In the genomic region with DNA sequence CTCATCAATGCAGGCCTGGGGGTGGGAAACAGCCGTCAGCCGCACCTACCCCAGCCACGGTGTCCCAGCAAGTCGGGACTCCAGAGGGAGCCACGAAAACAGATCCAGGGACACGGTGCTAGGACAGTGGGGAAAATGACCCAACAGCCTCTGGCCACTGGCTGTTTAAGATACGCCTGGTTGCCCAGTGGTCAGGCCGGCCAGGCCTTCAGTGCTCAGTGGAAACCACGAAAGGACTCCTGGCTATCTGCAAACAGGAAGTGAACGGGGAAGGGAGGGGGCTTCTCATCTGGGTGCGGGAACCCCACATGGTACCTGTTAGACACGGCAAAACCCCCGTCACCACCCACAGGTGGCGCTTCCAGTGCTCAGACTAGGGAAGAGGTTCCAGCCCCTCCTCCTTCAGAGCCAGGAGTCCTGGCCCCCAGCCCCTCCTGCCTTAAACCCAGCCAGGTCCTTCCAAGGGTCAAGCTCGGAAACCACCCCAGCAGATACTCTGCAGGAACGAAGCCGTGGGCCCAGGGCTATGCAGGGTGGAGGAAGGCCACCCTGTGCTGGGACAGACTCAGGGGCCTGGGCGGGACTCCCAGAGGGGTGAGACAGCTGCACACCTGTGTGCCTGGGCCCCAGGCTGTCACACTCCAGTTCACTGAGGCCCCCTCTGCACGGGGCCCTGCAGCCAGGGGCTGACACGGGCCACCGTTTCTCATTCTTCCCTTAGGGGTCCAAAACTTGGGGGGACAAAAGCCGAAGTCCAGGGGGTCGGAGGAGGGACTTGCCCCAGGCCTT, we compare ENCODE assay signal across 9 cellular contexts. TPM values are rescaled to one million over a fixed set of nuclear protein-coding genes. Genes with fewer than 3 reads are reported as not detected.
DNase-seq lines count a peak whose midpoint lies in the region; ATAC-seq, FAIRE-seq and TF ChIP-seq lines count a peak whose summit lies in the region.
"Had no signal": no experiment of that assay in that cellular context is flagged by ENCODE, and none has a peak within 500 bp of the region (broad histone marks: within the 10 kb centered on the region; RNA-seq: fewer than 3 reads in every experiment).

No MANE protein-coding gene starts in this region.

- peaks cover 59% of the 10 kb centered on the region; the same call in 2 of the 3 replicates for H3K36me3 ChIP-seq in K562 (ENCODE audit: control insufficient read depth, insufficient read depth, low read length)
- H3K36me3 ChIP-seq in stomach: peaks cover 22 to 49% (median 36%) of the 10 kb centered on the region in 4 donors

- H3K9me1 ChIP-seq in K562 (ENCODE audit: control insufficient read depth, insufficient read depth, low read length): peaks cover 4% of the 10 kb centered on the region

- in situ Hi-C loops in K562 (cut with MboI): no loop called here

- peak; percentile 70 for DNase-seq in GM20000 (ENCODE audit: low spot score)
- DNase-seq in K562 (ENCODE audit: extremely low read depth in 1 of 4, low spot score in 3 of 4): peak in 3 of 4 experiments; percentile 37 to 63 (median 54)
- DNase-seq in kidney tubule cell (ENCODE audit: low spot score): peak; percentile 51
- DNase-seq in stomach: no peak
- DNase-seq in T-helper 1 cell: no peak
- DNase-seq in NCI-H146 (lab: John Stamatoyannopoulos, UW): no peak
- DNase-seq in NCI-H2029 (lab: John Stamatoyannopoulos, UW): no peak
- DNase-seq: activated CD8-positive, alpha-beta memory T cell treated with anti-CD3 and anti-CD28 coated beads, Interleukin-2, amount 50 U/mL, for 48 hours had no signal

- H3K9me3 ChIP-seq in K562 (replicated peaks; ENCODE audit: control insufficient read depth, insufficient read depth, low read depth, low read length) (no peaks in the 10 kb centered on the region), stomach (no peaks in the 10 kb centered on the region)

- ATAC-seq in K562 (0 out of 3 replicates have a peak, but pooled peaks have one; percentile 2), GM18505 (IDR thresholded peaks at IDR 0.05; ENCODE audit: unreplicated experiment) (no peak)

- POLR2A ChIA-PET in K562 (lab: Yijun Ruan, JAX): interaction anchor here (0.6 to 0.7 kb wide), 2 partner anchors 78 to 89 kb away, joined by 3 to 4 read pairs; no protein-coding TSS in a partner anchor

- H4K20me1 ChIP-seq in K562 (replicated peaks; ENCODE audit: control insufficient read depth, insufficient read depth, low read length): peaks cover 33% of the 10 kb centered on the region

- CTCF ChIA-PET in K562 (lab: Yijun Ruan, JAX; ENCODE audit: low intra/inter-chr PET ratio): no interaction called here

- H3K4me3 ChIP-seq in K562: no peak overlapping the region
- H3K4me3 ChIP-seq in stomach: peak overlapping the region in 1 of 4 donors; percentile 9

- WGBS in K562 (ENCODE audit: insufficient coverage, low coverage, missing lambda C conversion rate): 62% methylated on average over 21 of the region's 23 CpGs
- 54 to 75% (median 70%) methylated on average over 18 to 23 of the region's 23 CpGs for WGBS in stomach, 5 donors

- peaks cover 32 to 62% of the 10 kb centered on the region in 2 experiments for H3K4me1 ChIP-seq in K562 (replicated peaks in 1 of 2; ENCODE audit: control insufficient read depth in 2 of 2, insufficient read depth in 2 of 2, low read length in 2 of 2)
- peaks cover 32 to 65% (median 48%) of the 10 kb centered on the region in 4 donors for H3K4me1 ChIP-seq in stomach

- TF ChIP-seq POLR2A in K562 (conservative IDR thresholded peaks at IDR 0.05) (no peak), stomach (IDR thresholded peaks at IDR 0.05) (no peak), GM18505 (IDR thresholded peaks at IDR 0.05; ENCODE audit: borderline replicate concordance, extremely low read depth, insufficient read depth, insufficient read length) (no peak)

- H3K27ac ChIP-seq in K562 (ENCODE audit: extremely low read depth, low read depth, low read length) (peak overlapping the region; percentile 29; the same call in 2 of the 3 replicates), stomach (peak overlapping the region; percentile 7 to 95 (median 90))

- TF ChIP-seq CTCF in GM20000 (IDR thresholded peaks at IDR 0.05; ENCODE audit: extremely low read depth, missing control alignments): no peak
- peak in 2 of 3 experiments; percentile 21 to 31; a peak in 3 of 6 replicates for TF ChIP-seq CTCF in K562 (IDR thresholded peaks at IDR 0.05 in 2 of 3, conservative IDR thresholded peaks at IDR 0.05 in 1 of 3; ENCODE audit: insufficient read depth in 2 of 3, low read depth in 1 of 3, low read length in 3 of 3)
- no peak for TF ChIP-seq CTCF in stomach (IDR thresholded peaks at IDR 0.05)

- no peak for TF ChIP-seq EP300 in K562 (IDR thresholded peaks at IDR 0.05; ENCODE audit: low read length)
- no peak for TF ChIP-seq EP300 in stomach (IDR thresholded peaks at IDR 0.05)

- FAIRE-seq in K562 (lab: Jason Lieb, UNC): no peak

- intact Hi-C loops in K562 (cut with micrococcal nuclease): no loop called here
- intact Hi-C loops in stomach (cut with DNase I; ENCODE audit: low total_unique reads): no loop called here

- no peak overlapping the region for H2AFZ ChIP-seq in K562 (ENCODE audit: low read depth, low read length)

- H3K4me2 ChIP-seq in K562 (ENCODE audit: insufficient read depth, low read length): no peak overlapping the region; the same call in 1 of the 2 replicates

- no TSS peak for BruUV-seq in K562 (replicated peaks; lab: Mats Ljungman, UMichigan)

- peak in 1 of 2 experiments; percentile 9; a peak in 1 of 4 replicates for TF ChIP-seq RAD21 in K562 (CRISPR knock-in tag; conservative IDR thresholded peaks at IDR 0.05 in 1 of 2, IDR thresholded peaks at IDR 0.05 in 1 of 2)

- peaks cover 67% of the 10 kb centered on the region for H3K79me2 ChIP-seq in K562 (ENCODE audit: control insufficient read depth, insufficient read depth, low read length)

- H3K27me3 ChIP-seq in K562 (ENCODE audit: control insufficient read depth in 2 of 2, insufficient read depth in 2 of 2, low read length in 2 of 2) (no peaks in the 10 kb centered on the region), stomach (no peaks in the 10 kb centered on the region)

- H3K9ac ChIP-seq in K562 (ENCODE audit: insufficient read depth in 1 of 2, low read depth in 2 of 2, low read length in 2 of 2): peak overlapping the region in 1 of 2 experiments; percentile 81; a peak in 2 of 4 replicates

RNA-seq across cellular contexts. Expression of a gene that starts 4.5 kb away (rescaled TPM):
- 103 and 282 TPM in 2 replicates for total RNA-seq in K562 (2011; cell fraction: chromatin; rRNA removed; ENCODE audit: low replicate concordance)
- total RNA-seq in K562 (2011; cell fraction: nucleolus; rRNA removed): 185 and 189 TPM in 2 replicates
- total RNA-seq in K562 (2011; cell fraction: nucleoplasm; rRNA removed): 126 and 131 TPM in 2 replicates
- 93.5 and 119 TPM in 2 replicates for total RNA-seq in K562 (2014; rRNA removed)
- 16.3 and 21.9 TPM in 2 replicates for total RNA-seq in K562 (2014; rRNA removed; fragmentation: Illumina TruSeq; extraction: Trizol)
- total RNA-seq in K562 (2015; rRNA removed; fragmentation: Illumina TruSeq; extraction: Trizol): 54.1 and 54.3 TPM in 2 replicates
- total RNA-seq in K562 (2021): 89.7 and 110 TPM in 2 replicates
- polyA plus RNA-seq in K562 (2011; rRNA removed): 31.6 and 39.7 TPM in 2 replicates
- 21.4 and 48.7 TPM in 2 replicates for polyA plus RNA-seq in K562 (2011; cell fraction: cytosol; rRNA removed)
- polyA plus RNA-seq in K562 (2011; cell fraction: nucleus; rRNA removed): 238 and 450 TPM in 2 replicates
- polyA plus RNA-seq in K562 (2012): 76.7 and 102 TPM in 2 replicates
- polyA plus RNA-seq in K562 (2014; fragmentation: Illumina TruSeq; extraction: Trizol): 33.7 and 54.3 TPM in 2 replicates
- polyA plus RNA-seq in K562 (2014; fragmentation: Nextera tagmentation; extraction: Ambion mirVana): 1 to 10 TPM; 1.8 to 2.7 TPM
- 125 and 136 TPM in 2 replicates for polyA plus RNA-seq in K562 (2014; rRNA removed)
- 5.9 and 7.7 TPM in 2 replicates for polyA minus RNA-seq in K562 (2011; rRNA and poly(A)+ RNA removed)
- 15.9 and 20.8 TPM in 2 replicates for polyA minus RNA-seq in K562 (2011; cell fraction: cytosol; rRNA and poly(A)+ RNA removed)
- 53.1 and 57.2 TPM in 2 replicates for polyA minus RNA-seq in K562 (2011; cell fraction: nucleus; rRNA and poly(A)+ RNA removed)
- 100 to 1,000 TPM in 4 of 5 donors, 10 to 100 TPM in 1; 52.7 to 261 (median 167) TPM for total RNA-seq in stomach
- polyA plus RNA-seq in stomach: 100 to 1,000 TPM in 1 of 3 donors, 10 to 100 TPM in 2; 77.0 to 136 (median 82.6) TPM

RNA-seq across cellular contexts. Expression of a gene that starts 36.0 kb away (rescaled TPM):
- total RNA-seq in K562 (2011; cell fraction: chromatin; rRNA removed; ENCODE audit: low replicate concordance): 33.1 and 49.0 TPM in 2 replicates
- total RNA-seq in K562 (2011; cell fraction: nucleolus; rRNA removed): 39.5 and 44.5 TPM in 2 replicates
- 49.1 and 49.5 TPM in 2 replicates for total RNA-seq in K562 (2011; cell fraction: nucleoplasm; rRNA removed)
- total RNA-seq in K562 (2014; rRNA removed) (366 and 390 TPM in 2 replicates), K562 (2014; rRNA removed; fragmentation: Illumina TruSeq; extraction: Trizol) (114 and 159 TPM in 2 replicates), K562 (2015; rRNA removed; fragmentation: Illumina TruSeq; extraction: Trizol) (244 and 252 TPM in 2 replicates), K562 (2021) (207 and 227 TPM in 2 replicates), stomach (1 to 10 TPM in 1 of 5 donors, not detected in 4; 1.1 TPM)
- polyA plus RNA-seq in K562 (2011; rRNA removed) (177 and 189 TPM in 2 replicates), K562 (2014; fragmentation: Illumina TruSeq; extraction: Trizol) (224 and 227 TPM in 2 replicates), K562 (2014; fragmentation: Nextera tagmentation; extraction: Ambion mirVana) (10 to 100 TPM; 31.8 to 43.6 TPM), K562 (2014; rRNA removed) (324 and 325 TPM in 2 replicates), stomach (10 to 100 TPM in 1 of 3 donors, 1 to 10 TPM in 1, under 1 TPM in 1; 0.87 to 19.6 (median 6.7) TPM)
- polyA plus RNA-seq in K562 (2011; cell fraction: cytosol; rRNA removed): 173 and 189 TPM in 2 replicates
- polyA plus RNA-seq in K562 (2011; cell fraction: nucleus; rRNA removed): 99.4 and 117 TPM in 2 replicates
- polyA plus RNA-seq in K562 (2012): 276 and 308 TPM in 2 replicates
- polyA minus RNA-seq in K562 (2011; rRNA and poly(A)+ RNA removed): 86.4 and 93.6 TPM in 2 replicates
- 45.8 and 53.1 TPM in 2 replicates for polyA minus RNA-seq in K562 (2011; cell fraction: cytosol; rRNA and poly(A)+ RNA removed)
- polyA minus RNA-seq in K562 (2011; cell fraction: nucleus; rRNA and poly(A)+ RNA removed): 24.5 and 35.7 TPM in 2 replicates

RNA-seq across cellular contexts. Expression of a gene that starts 37.3 kb away (rescaled TPM):
- 21.2 and 53.9 TPM in 2 replicates for total RNA-seq in K562 (2011; cell fraction: chromatin; rRNA removed; ENCODE audit: low replicate concordance)
- total RNA-seq in K562 (2011; cell fraction: nucleolus; rRNA removed): 25.4 and 29.5 TPM in 2 replicates
- total RNA-seq in K562 (2011; cell fraction: nucleoplasm; rRNA removed): 24.6 and 30.8 TPM in 2 replicates
- total RNA-seq in K562 (2014; rRNA removed): 18.1 and 21.3 TPM in 2 replicates
- 6.8 and 8.0 TPM in 2 replicates for total RNA-seq in K562 (2014; rRNA removed; fragmentation: Illumina TruSeq; extraction: Trizol)
- total RNA-seq in K562 (2015; rRNA removed; fragmentation: Illumina TruSeq; extraction: Trizol): 9.6 and 11.5 TPM in 2 replicates
- 17.3 and 18.9 TPM in 2 replicates for total RNA-seq in K562 (2021)
- polyA plus RNA-seq in K562 (2011; rRNA removed): 11.9 and 13.2 TPM in 2 replicates
- 9.1 and 15.2 TPM in 2 replicates for polyA plus RNA-seq in K562 (2011; cell fraction: cytosol; rRNA removed)
- 39.1 and 62.6 TPM in 2 replicates for polyA plus RNA-seq in K562 (2011; cell fraction: nucleus; rRNA removed)
- 22.7 and 23.7 TPM in 2 replicates for polyA plus RNA-seq in K562 (2012)
- 13.5 and 14.0 TPM in 2 replicates for polyA plus RNA-seq in K562 (2014; fragmentation: Illumina TruSeq; extraction: Trizol)
- under 1 TPM; 0.35 to 0.59 TPM for polyA plus RNA-seq in K562 (2014; fragmentation: Nextera tagmentation; extraction: Ambion mirVana)
- polyA plus RNA-seq in K562 (2014; rRNA removed): 15.9 and 22.1 TPM in 2 replicates
- polyA minus RNA-seq in K562 (2011; rRNA and poly(A)+ RNA removed): 3.1 and 7.7 TPM in 2 replicates
- 5.2 and 6.4 TPM in 2 replicates for polyA minus RNA-seq in K562 (2011; cell fraction: cytosol; rRNA and poly(A)+ RNA removed)
- 10.0 and 12.8 TPM in 2 replicates for polyA minus RNA-seq in K562 (2011; cell fraction: nucleus; rRNA and poly(A)+ RNA removed)
- 100 to 1,000 TPM in 3 of 5 donors, 10 to 100 TPM in 2; 32.3 to 303 (median 114) TPM for total RNA-seq in stomach
- 100 to 1,000 TPM in 1 of 3 donors, 10 to 100 TPM in 2; 82.3 to 320 (median 87.5) TPM for polyA plus RNA-seq in stomach

RNA-seq across cellular contexts. Expression of a gene that starts 44.6 kb away (rescaled TPM):
- 25.9 and 44.0 TPM in 2 replicates for total RNA-seq in K562 (2011; cell fraction: chromatin; rRNA removed; ENCODE audit: low replicate concordance)
- 23.2 and 24.3 TPM in 2 replicates for total RNA-seq in K562 (2011; cell fraction: nucleolus; rRNA removed)
- 27.0 and 36.9 TPM in 2 replicates for total RNA-seq in K562 (2011; cell fraction: nucleoplasm; rRNA removed)
- total RNA-seq in K562 (2014; rRNA removed) (107 and 125 TPM in 2 replicates), K562 (2014; rRNA removed; fragmentation: Illumina TruSeq; extraction: Trizol) (22.0 and 26.5 TPM in 2 replicates), K562 (2015; rRNA removed; fragmentation: Illumina TruSeq; extraction: Trizol) (74.2 and 76.5 TPM in 2 replicates), K562 (2021) (53.7 and 63.3 TPM in 2 replicates), stomach (not detected)
- polyA plus RNA-seq in K562 (2011; rRNA removed) (28.1 and 33.8 TPM in 2 replicates), K562 (2014; fragmentation: Illumina TruSeq; extraction: Trizol) (42.0 and 55.7 TPM in 2 replicates), K562 (2014; fragmentation: Nextera tagmentation; extraction: Ambion mirVana) (10 to 100 TPM in 1 of 2 experiments, 1 to 10 TPM in 1; 4.7 to 17.2 TPM), K562 (2014; rRNA removed) (143 and 158 TPM in 2 replicates), stomach (10 to 100 TPM in 1 of 3 donors, 1 to 10 TPM in 2; 4.2 to 14.1 (median 7.8) TPM)
- 41.8 and 52.3 TPM in 2 replicates for polyA plus RNA-seq in K562 (2011; cell fraction: cytosol; rRNA removed)
- polyA plus RNA-seq in K562 (2011; cell fraction: nucleus; rRNA removed): 61.1 and 64.7 TPM in 2 replicates
- polyA plus RNA-seq in K562 (2012): 58.4 and 68.8 TPM in 2 replicates
- 6.4 and 7.0 TPM in 2 replicates for polyA minus RNA-seq in K562 (2011; rRNA and poly(A)+ RNA removed)
- polyA minus RNA-seq in K562 (2011; cell fraction: cytosol; rRNA and poly(A)+ RNA removed): 7.1 and 13.3 TPM in 2 replicates
- polyA minus RNA-seq in K562 (2011; cell fraction: nucleus; rRNA and poly(A)+ RNA removed): 10.6 and 16.3 TPM in 2 replicates

RNA-seq across cellular contexts. Expression of a gene that starts 50.0 kb away (rescaled TPM):
- total RNA-seq in K562 (2011; cell fraction: chromatin; rRNA removed; ENCODE audit: low replicate concordance): 86.2 and 226 TPM in 2 replicates
- 132 and 156 TPM in 2 replicates for total RNA-seq in K562 (2011; cell fraction: nucleolus; rRNA removed)
- total RNA-seq in K562 (2011; cell fraction: nucleoplasm; rRNA removed): 101 and 114 TPM in 2 replicates
- total RNA-seq in K562 (2014; rRNA removed) (63.2 and 78.7 TPM in 2 replicates), K562 (2014; rRNA removed; fragmentation: Illumina TruSeq; extraction: Trizol) (25.8 and 29.2 TPM in 2 replicates), K562 (2015; rRNA removed; fragmentation: Illumina TruSeq; extraction: Trizol) (41.9 and 43.3 TPM in 2 replicates), K562 (2021) (65.7 and 70.3 TPM in 2 replicates), stomach (100 to 1,000 TPM in 1 of 5 donors, 10 to 100 TPM in 4; 20.6 to 124 (median 28.8) TPM)
- polyA plus RNA-seq in K562 (2011; rRNA removed) (23.3 and 28.6 TPM in 2 replicates), K562 (2014; fragmentation: Illumina TruSeq; extraction: Trizol) (39.5 and 44.9 TPM in 2 replicates), K562 (2014; fragmentation: Nextera tagmentation; extraction: Ambion mirVana) (1 to 10 TPM; 7.5 to 9.8 TPM), K562 (2014; rRNA removed) (51.2 and 53.8 TPM in 2 replicates), stomach (10 to 100 TPM; 13.1 to 22.0 (median 20.3) TPM)
- polyA plus RNA-seq in K562 (2011; cell fraction: cytosol; rRNA removed): 19.8 and 50.7 TPM in 2 replicates
- 75.3 and 114 TPM in 2 replicates for polyA plus RNA-seq in K562 (2011; cell fraction: nucleus; rRNA removed)
- 36.1 and 51.9 TPM in 2 replicates for polyA plus RNA-seq in K562 (2012)
- polyA minus RNA-seq in K562 (2011; rRNA and poly(A)+ RNA removed): 19.9 and 43.3 TPM in 2 replicates
- polyA minus RNA-seq in K562 (2011; cell fraction: cytosol; rRNA and poly(A)+ RNA removed): 18.3 and 33.0 TPM in 2 replicates
- 32.5 and 38.9 TPM in 2 replicates for polyA minus RNA-seq in K562 (2011; cell fraction: nucleus; rRNA and poly(A)+ RNA removed)

Comparison
In these comparisons a context has a peak if more than half of its experiments do, and no peak if none do; other contexts are left out.
1. DNase-seq: peak in GM20000 (single experiment), K562 (3 of 4) and kidney tubule cell (single experiment); none in stomach (single experiment), T-helper 1 cell (0 of 5), NCI-H146 (single experiment) and NCI-H2029 (single experiment).
2. CTCF ChIP-seq: peak in K562 (2 of 3); none in GM20000 (single experiment) and stomach (0 of 7).
3. RNA of a gene that starts 36.0 kb away (total RNA-seq): 33.1 to 390 TPM in K562; 1.1 TPM in stomach; every median in the first group is over 10 times any median in the second.